Comparison of ENCODE assay signal across 1 cellular context in genomic region chr6:106629859-106630163, GRCh38.
TF ChIP-seq lines count a peak whose summit lies in the region.

No MANE protein-coding gene starts in this region.

TF ChIP-seq in HepG2, 621 proteins besides CTCF, POLR2A, EP300 and RAD21 (continued from another document):
- no peak for TF ChIP-seq ZBTB25 (CRISPR knock-in tag; IDR thresholded peaks at IDR 0.05)
- TF ChIP-seq NFKBIZ (CRISPR knock-in tag; IDR thresholded peaks at IDR 0.05), result no peak
- no peak for TF ChIP-seq TP53 (CRISPR knock-in tag; conservative IDR thresholded peaks at IDR 0.05)
- TF ChIP-seq ZNF687 (CRISPR knock-in tag; IDR thresholded peaks at IDR 0.05), result peak; percentile 20; the same call in 1 of the 2 replicates
- TF ChIP-seq ZNF18 (CRISPR knock-in tag; IDR thresholded peaks at IDR 0.05; ENCODE audit: insufficient replicate concordance), result no peak
- no peak for TF ChIP-seq MXI1 (IDR thresholded peaks at IDR 0.05; ENCODE audit: borderline replicate concordance, low read depth, low read length)
- 0 out of 2 replicates have a peak, but pooled peaks have one; percentile 51 for TF ChIP-seq ZNF737 (CRISPR knock-in tag; IDR thresholded peaks at IDR 0.05; ENCODE audit: borderline replicate concordance)
- TF ChIP-seq PRDM10 (CRISPR knock-in tag; IDR thresholded peaks at IDR 0.05; ENCODE audit: low read depth), result no peak
- no peak for TF ChIP-seq RAD51 (IDR thresholded peaks at IDR 0.05; ENCODE audit: borderline replicate concordance)
- 0 out of 2 replicates have a peak, but pooled peaks have one; percentile 9 for TF ChIP-seq SMAD3 (CRISPR knock-in tag; IDR thresholded peaks at IDR 0.05)
- TF ChIP-seq POGK (CRISPR knock-in tag; conservative IDR thresholded peaks at IDR 0.05), result 0 out of 2 replicates have a peak, but pooled peaks have one; percentile 2
- no peak for TF ChIP-seq ZMAT3 (CRISPR knock-in tag; conservative IDR thresholded peaks at IDR 0.05)
- TF ChIP-seq POLR2AphosphoS5 (IDR thresholded peaks at IDR 0.05; ENCODE audit: low read depth, low read length), result no peak
- TF ChIP-seq HMG20A (CRISPR knock-in tag; IDR thresholded peaks at IDR 0.05; ENCODE audit: borderline replicate concordance), result no peak
- TF ChIP-seq TEF (CRISPR knock-in tag; IDR thresholded peaks at IDR 0.05), result 0 out of 2 replicates have a peak, but pooled peaks have one; percentile 9
- TF ChIP-seq ZNF136 (CRISPR knock-in tag; IDR thresholded peaks at IDR 0.05; ENCODE audit: low read depth), result no peak
- TF ChIP-seq HMGXB4 (CRISPR knock-in tag; IDR thresholded peaks at IDR 0.05; ENCODE audit: borderline replicate concordance in 1 of 2, low read depth in 1 of 2), result 0 out of 4 replicates have a peak, but pooled peaks of 1 of the 2 experiments have one; percentile 19
- TF ChIP-seq HMGA1 (CRISPR knock-in tag; conservative IDR thresholded peaks at IDR 0.05), result no peak
- no peak for TF ChIP-seq ZNF281 (CRISPR knock-in tag; IDR thresholded peaks at IDR 0.05; ENCODE audit: borderline replicate concordance)
- no peak for TF ChIP-seq NPAS2 (CRISPR knock-in tag; IDR thresholded peaks at IDR 0.05; ENCODE audit: borderline replicate concordance)
- TF ChIP-seq DNMT3B (CRISPR knock-in tag; conservative IDR thresholded peaks at IDR 0.05), result no peak
- TF ChIP-seq GMEB1 (CRISPR knock-in tag; IDR thresholded peaks at IDR 0.05; ENCODE audit: borderline replicate concordance), result no peak
